8 cellular contexts compared by ENCODE assay signal in genomic region chr13:45280751-45281634, GRCh38. TPM values are rescaled to one million over a fixed set of nuclear protein-coding genes. Genes with fewer than 3 reads are reported as not detected.
A peak's percentile ranks its signal among the peaks of the same experiment; 100 is the strongest.
DNase-seq lines count a peak whose midpoint lies in the region; ATAC-seq and TF ChIP-seq lines count a peak whose summit lies in the region.

No MANE protein-coding gene starts in this region.

- H3K27me3 ChIP-seq in tibial nerve: no peaks in the 10 kb centered on the region

- TF ChIP-seq POLR2A in tibial nerve (IDR thresholded peaks at IDR 0.05): no peak

- peak; percentile 36 to 45 for DNase-seq in activated CD4-positive, alpha-beta T cell treated with anti-CD3 and anti-CD28 coated beads for 24 hours (ENCODE audit: low read depth in 2 of 2)
- DNase-seq in activated CD4-positive, alpha-beta T cell treated with anti-CD3 and anti-CD28 coated beads for 1 hour: no peak
- peak; percentile 36 for DNase-seq in NCI-H774 (lab: John Stamatoyannopoulos, UW)
- peak; percentile 30 for DNase-seq in activated T-cell treated with anti-CD3 and anti-CD28 coated beads, Interleukin-2, amount 50 U/mL, for 1 hour
- peak; percentile 84 for DNase-seq in fibroblast of pulmonary artery (ENCODE audit: low read depth)
- DNase-seq in occipital lobe (lab: John Stamatoyannopoulos, UW): peak; percentile 77
- peak; percentile 31 to 64 for DNase-seq in tibial nerve (ENCODE audit: low spot score in 2 of 2)

- no peaks in the 10 kb centered on the region for H3K9me3 ChIP-seq in tibial nerve

- H3K4me1 ChIP-seq in tibial nerve: peaks cover 0 to 39% (median 6%) of the 10 kb centered on the region in 4 donors

- peak; percentile 56 for ATAC-seq in HG03342 (IDR thresholded peaks at IDR 0.05; ENCODE audit: unreplicated experiment)

- H3K4me3 ChIP-seq in fibroblast of pulmonary artery (replicated peaks; ENCODE audit: low read depth, low read length) (no peak overlapping the region), tibial nerve (no peak overlapping the region)

- peaks cover 0 to 9% (median 0%) of the 10 kb centered on the region in 3 donors for H3K36me3 ChIP-seq in tibial nerve

- WGBS in tibial nerve, 2 donors: 31 to 42% methylated on average over 7 of the region's 7 CpGs

- peak in 1 of 2 donors; percentile 35 for TF ChIP-seq EP300 in tibial nerve (IDR thresholded peaks at IDR 0.05)

- TF ChIP-seq CTCF in fibroblast of pulmonary artery (IDR thresholded peaks at IDR 0.05; ENCODE audit: low read length, missing control alignments) (peak; percentile 93), tibial nerve (IDR thresholded peaks at IDR 0.05) (peak; percentile 52 to 75 (median 60))

- H3K27ac ChIP-seq in tibial nerve: peak overlapping the region in 2 of 4 donors; percentile 58 to 62

RNA-seq across cellular contexts. Expression of gene TPT1, which starts 60.0 kb away (rescaled TPM):
- total RNA-seq in occipital lobe (2,066 TPM), tibial nerve (1,000 to 10,000 TPM; 1,952 to 3,130 (median 2,235) TPM)
